ENCODE assay signal across 8 cellular contexts in the genomic region with DNA sequence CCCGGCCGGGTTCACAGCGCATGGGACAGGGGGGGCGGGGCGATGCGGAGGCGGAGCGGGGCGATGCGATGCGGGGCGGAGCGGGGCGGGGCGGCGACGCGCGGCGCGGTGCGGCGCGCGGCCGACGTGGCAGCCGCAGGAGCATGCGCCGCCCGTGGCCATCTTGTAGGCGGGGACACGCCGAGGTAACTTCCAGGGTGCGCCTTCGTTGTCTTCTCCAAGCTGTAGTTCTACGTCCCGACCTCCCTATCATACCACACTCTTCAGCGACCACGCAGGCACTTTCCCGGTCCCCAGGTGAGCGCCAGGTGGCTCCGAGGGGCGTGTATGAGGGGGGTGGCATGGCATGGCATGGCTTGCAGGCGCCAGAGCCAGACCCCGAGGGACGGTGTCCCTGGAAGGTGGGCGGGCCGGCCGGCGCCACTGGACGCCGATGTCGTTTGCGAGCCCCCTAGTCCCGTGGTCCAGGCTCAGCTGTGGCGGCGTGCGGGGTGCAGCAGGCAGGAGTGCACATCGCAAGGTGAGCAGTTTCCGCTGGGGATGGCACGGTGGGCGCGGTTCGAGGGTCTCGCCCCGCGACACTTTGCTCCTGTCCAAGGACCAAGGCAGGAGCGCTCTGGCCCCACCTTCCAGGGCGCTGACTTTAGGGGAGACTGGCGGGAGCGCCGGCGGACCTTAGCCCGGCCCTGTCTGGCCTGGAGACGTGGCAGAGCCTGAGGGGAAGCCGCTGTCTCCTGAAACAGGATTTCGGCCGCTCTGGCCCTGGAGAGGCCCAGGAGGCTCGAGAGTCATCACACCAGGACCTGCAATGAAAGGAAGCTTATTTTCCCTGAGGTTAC. TPM values are rescaled to one million over a fixed set of nuclear protein-coding genes. Genes with fewer than 3 reads are reported as not detected.
DNase-seq lines count a peak whose midpoint lies in the region; ATAC-seq and FAIRE-seq lines count a peak whose summit lies in the region.

A gene (plus strand): TSS at position 161 of the 839 bp plus-strand sequence. CDS start 5,840 bp downstream, outside the sequence.

- no peak for FAIRE-seq in RCC 7860 (lab: Jason Lieb, UNC)

- H3K36me3 ChIP-seq in naive thymus-derived CD4-positive, alpha-beta T cell (ENCODE audit: control insufficient read depth in 2 of 3, insufficient read depth in 3 of 3, low read length in 3 of 3) = peaks cover 0 to 6% (median 0%) of the 10 kb centered on the region in 3 experiments

- H3K9me3 Mint-ChIP-seq in activated T-cell treated with anti-CD3 and anti-CD28 coated beads, Interleukin-2, amount 50 U/mL, for 72 hours = peaks cover 4 to 10% of the 10 kb centered on the region in 2 donors
- peaks cover 0 to 12% (median 11%) of the 10 kb centered on the region in 11 donors for H3K9me3 Mint-ChIP-seq in naive thymus-derived CD4-positive, alpha-beta T cell
- H3K9me3 Mint-ChIP-seq in stimulated activated naive B cell treated with anti-CD40 and anti-IgM and Interleukin-4, amounts not matched to agents 10 μg/mL and 1 μg/mL and 100 μg/mL, for 72 hours = peaks cover 9 to 14% of the 10 kb centered on the region in 2 donors

- H3K4me1 Mint-ChIP-seq in activated T-cell treated with anti-CD3 and anti-CD28 coated beads, Interleukin-2, amount 50 U/mL, for 72 hours (ENCODE audit: low read depth) = peaks cover 32% of the 10 kb centered on the region
- H3K4me1 Mint-ChIP-seq in naive thymus-derived CD4-positive, alpha-beta T cell = peaks cover 25 to 48% (median 38%) of the 10 kb centered on the region in 7 donors
- H3K4me1 Mint-ChIP-seq in stimulated activated naive B cell treated with anti-CD40 and anti-IgM and Interleukin-4, amounts not matched to agents 10 μg/mL and 1 μg/mL and 100 μg/mL, for 72 hours = peaks cover 19 to 29% of the 10 kb centered on the region in 2 donors

- peak; percentile 94 for ATAC-seq in GM21528 (IDR thresholded peaks at IDR 0.05; ENCODE audit: low FRiP score, unreplicated experiment)
- ATAC-seq in activated T-cell treated with anti-CD3 and anti-CD28 coated beads, Interleukin-2, amount 50 U/mL, for 72 hours (replicated peaks in 1 of 2) = peak; percentile 97 to 99
- ATAC-seq in naive thymus-derived CD4-positive, alpha-beta T cell = peak; percentile 99
- peak; percentile 96 for ATAC-seq in stimulated activated naive B cell treated with anti-CD40 and anti-IgM and Interleukin-4, amounts not matched to agents 10 μg/mL and 1 μg/mL and 100 μg/mL, for 72 hours (replicated peaks)

- peak within 1 kb of the TSS; percentile 87 to 88 for H3K4me3 Mint-ChIP-seq in activated T-cell treated with anti-CD3 and anti-CD28 coated beads, Interleukin-2, amount 50 U/mL, for 72 hours
- H3K4me3 Mint-ChIP-seq in naive thymus-derived CD4-positive, alpha-beta T cell = peak within 1 kb of the TSS; percentile 87 to 92 (median 89)
- H3K4me3 Mint-ChIP-seq in stimulated activated naive B cell treated with anti-CD40 and anti-IgM and Interleukin-4, amounts not matched to agents 10 μg/mL and 1 μg/mL and 100 μg/mL, for 72 hours = peak within 1 kb of the TSS; percentile 89 to 94

- peak; percentile 95 for DNase-seq in DMS53 (lab: John Stamatoyannopoulos, UW)
- DNase-seq in HuH-7.5 (ENCODE audit: low spot score) = peak; percentile 49
- peak; percentile 65 for DNase-seq in RCC 7860 (ENCODE audit: low spot score)
- DNase-seq in activated T-cell treated with anti-CD3 and anti-CD28 coated beads, Interleukin-2, amount 50 U/mL, for 72 hours = peak; percentile 80 to 84
- peak; percentile 80 for DNase-seq in fibroblast of gingiva (ENCODE audit: low read depth)
- DNase-seq in naive thymus-derived CD4-positive, alpha-beta T cell = peak; percentile 63 to 80 (median 74)
- peak; percentile 71 for DNase-seq in stimulated activated naive B cell treated with anti-CD40 and anti-IgM and Interleukin-4, amounts not matched to agents 10 μg/mL and 1 μg/mL and 100 μg/mL, for 72 hours

- peaks cover 3% of the 10 kb centered on the region for H3K27me3 Mint-ChIP-seq in activated T-cell treated with anti-CD3 and anti-CD28 coated beads, Interleukin-2, amount 50 U/mL, for 72 hours (ENCODE audit: low read depth)
- peaks cover under 1 to 7% (median 6%) of the 10 kb centered on the region in 5 donors for H3K27me3 Mint-ChIP-seq in naive thymus-derived CD4-positive, alpha-beta T cell
- H3K27me3 Mint-ChIP-seq in stimulated activated naive B cell treated with anti-CD40 and anti-IgM and Interleukin-4, amounts not matched to agents 10 μg/mL and 1 μg/mL and 100 μg/mL, for 72 hours = peaks cover 0 to 2% of the 10 kb centered on the region in 2 donors

- H3K27me3 ChIP-seq in naive thymus-derived CD4-positive, alpha-beta T cell (ENCODE audit: control insufficient read depth in 2 of 2, insufficient read depth in 2 of 2, low read length in 2 of 2) = no peaks in the 10 kb centered on the region

- peaks cover 17 to 28% of the 10 kb centered on the region in 2 donors for H3K36me3 Mint-ChIP-seq in activated T-cell treated with anti-CD3 and anti-CD28 coated beads, Interleukin-2, amount 50 U/mL, for 72 hours (ENCODE audit: insufficient read depth in 2 of 2)
- H3K36me3 Mint-ChIP-seq in naive thymus-derived CD4-positive, alpha-beta T cell = peaks cover 18 to 29% (median 27%) of the 10 kb centered on the region in 5 donors
- peaks cover 27 to 30% of the 10 kb centered on the region in 2 donors for H3K36me3 Mint-ChIP-seq in stimulated activated naive B cell treated with anti-CD40 and anti-IgM and Interleukin-4, amounts not matched to agents 10 μg/mL and 1 μg/mL and 100 μg/mL, for 72 hours

- H3K27ac ChIP-seq in naive thymus-derived CD4-positive, alpha-beta T cell (ENCODE audit: low read depth, low read length) = peak within 1 kb of the TSS; percentile 89

- CTCF ChIA-PET in naive thymus-derived CD4-positive, alpha-beta T cell (lab: Charles Lee) = no interaction called here

- peaks cover 0 to 18% of the 10 kb centered on the region in 2 donors for H3K4me1 ChIP-seq in naive thymus-derived CD4-positive, alpha-beta T cell (ENCODE audit: control insufficient read depth in 2 of 2, insufficient read depth in 2 of 2, low read length in 2 of 2)

- peak within 1 kb of the TSS; percentile 79 for H3K27ac Mint-ChIP-seq in activated T-cell treated with anti-CD3 and anti-CD28 coated beads, Interleukin-2, amount 50 U/mL, for 72 hours
- peak within 1 kb of the TSS; percentile 48 to 91 (median 82) for H3K27ac Mint-ChIP-seq in naive thymus-derived CD4-positive, alpha-beta T cell
- H3K27ac Mint-ChIP-seq in stimulated activated naive B cell treated with anti-CD40 and anti-IgM and Interleukin-4, amounts not matched to agents 10 μg/mL and 1 μg/mL and 100 μg/mL, for 72 hours = peak within 1 kb of the TSS; percentile 90

- H3K9me3 ChIP-seq in naive thymus-derived CD4-positive, alpha-beta T cell (ENCODE audit: control insufficient read depth in 2 of 3, low read length in 3 of 3) = peaks cover 0 to 8% (median 0%) of the 10 kb centered on the region in 3 experiments

- intact Hi-C loops in naive thymus-derived CD4-positive, alpha-beta T cell (cut with micrococcal nuclease) = loop anchor here (1.0 to 10.0 kb wide), 14 partner anchors 24 to 1577 kb away; a partner anchor contains a TSS

- peak within 1 kb of the TSS; percentile 94 for H3K4me3 ChIP-seq in naive thymus-derived CD4-positive, alpha-beta T cell (ENCODE audit: low read length)

- POLR2A ChIA-PET in naive thymus-derived CD4-positive, alpha-beta T cell (lab: Charles Lee) = interaction anchor here (0.9 kb wide), 1 partner anchor 739 kb away, joined by 3 read pairs; no protein-coding TSS in a partner anchor

RNA-seq across cellular contexts. Expression of the gene that starts here (rescaled TPM):
- 10 to 100 TPM; 42.9 to 51.0 TPM for total RNA-seq in activated T-cell treated with anti-CD3 and anti-CD28 coated beads, Interleukin-2, amount 50 U/mL, for 72 hours
- total RNA-seq in naive thymus-derived CD4-positive, alpha-beta T cell = 10 to 100 TPM; 34.6 to 56.6 (median 49.4) TPM
- polyA plus RNA-seq in naive thymus-derived CD4-positive, alpha-beta T cell = 10 to 100 TPM; 39.5 to 41.4 TPM

Comparison
In these comparisons a context has a peak if more than half of its experiments do, and no peak if none do; other contexts are left out.
1. Peak in every context shown above with its lines: DNase-seq, ATAC-seq, H3K4me3 ChIP-seq and H3K27ac ChIP-seq.